Comparison of ENCODE assay signal across 13 cellular contexts in genomic region chr11:3213659-3214419, GRCh38. TPM values are rescaled to one million over a fixed set of nuclear protein-coding genes. Genes with fewer than 3 reads are reported as not detected.
"Had no signal": no experiment of that assay in that cellular context is flagged by ENCODE, and none has a peak within 500 bp of the region (broad histone marks: within the 10 kb centered on the region; RNA-seq: fewer than 3 reads in every experiment).

No MANE protein-coding gene starts in this region.

- H3K27ac ChIP-seq: tibial nerve had no signal

- ATAC-seq: left lobe of liver; right cardiac atrium; stimulated activated memory B cell treated with anti-CD40 and anti-IgM and Interleukin-4, amounts not matched to agents 10 μg/mL and 1 μg/mL and 100 μg/mL, for 72 hours had no signal

- H3K4me3 Mint-ChIP-seq: neural crest cell; stimulated activated memory B cell treated with anti-CD40 and anti-IgM and Interleukin-4, amounts not matched to agents 10 μg/mL and 1 μg/mL and 100 μg/mL, for 72 hours had no signal

- H3K4me3 ChIP-seq: smooth muscle cell, tibial nerve had no signal

- H3K36me3 Mint-ChIP-seq: stimulated activated memory B cell treated with anti-CD40 and anti-IgM and Interleukin-4, amounts not matched to agents 10 μg/mL and 1 μg/mL and 100 μg/mL, for 72 hours had no signal

- H3K36me3 ChIP-seq: tibial nerve had no signal

- DNase-seq: activated CD4-positive, alpha-beta T cell treated with anti-CD3 and anti-CD28 coated beads, Interleukin-2, amount 50 U/mL, for 4 hours; activated CD4-positive, CD25-positive, alpha-beta regulatory T cell treated with anti-CD3 and anti-CD28 coated beads, Interleukin-2, amount 50 U/mL, for 72 hours; activated gamma-delta T cell; central memory CD4-positive, alpha-beta T cell; mesenchymal stem cell had no signal

- H3K27ac Mint-ChIP-seq: stimulated activated memory B cell treated with anti-CD40 and anti-IgM and Interleukin-4, amounts not matched to agents 10 μg/mL and 1 μg/mL and 100 μg/mL, for 72 hours had no signal

RNA-seq across cellular contexts. Expression of gene MRGPRG, which starts 4.8 kb away (rescaled TPM):
- total RNA-seq: left lobe of liver; neural crest cell; right cardiac atrium; smooth muscle cell; T-helper 2 cell treated with Interferon-gamma antibody and Interleukin-4, amounts not matched to agents 100 ng/mL and 5 ng/mL, for 36 hours; tibial nerve had no signal
- polyA plus RNA-seq: esophagus, right cardiac atrium, smooth muscle cell had no signal

RNA-seq across cellular contexts. Expression of gene MRGPRE, which starts 18.4 kb away (rescaled TPM):
- total RNA-seq: left lobe of liver; neural crest cell; smooth muscle cell; T-helper 2 cell treated with Interferon-gamma antibody and Interleukin-4, amounts not matched to agents 100 ng/mL and 5 ng/mL, for 36 hours had no signal
- polyA plus RNA-seq: esophagus, smooth muscle cell had no signal
